21 cellular contexts compared by ENCODE assay signal in genomic region chr7:138713191-138713590, GRCh38. TPM values are rescaled to one million over a fixed set of nuclear protein-coding genes. Genes with fewer than 3 reads are reported as not detected.
"Had no signal": no experiment of that assay in that cellular context is flagged by ENCODE, and none has a peak within 500 bp of the region (broad histone marks: within the 10 kb centered on the region; RNA-seq: fewer than 3 reads in every experiment).

No MANE protein-coding gene starts in this region.

- H3K9me3 ChIP-seq: ascending aorta, body of pancreas, Peyer's patch had no signal

- H3K27ac ChIP-seq: ascending aorta, body of pancreas, Peyer's patch had no signal

- H3K9me3 Mint-ChIP-seq: activated T-cell treated with anti-CD3 and anti-CD28 coated beads, Interleukin-2, amount 50 U/mL, for 4 hours; T-helper 1 cell treated with Interleukin-12 subunit alpha and Interleukin-12 subunit beta and Interleukin-4 antibody, amounts not matched to agents 30 μg/mL and 1 μg/mL, for 36 hours had no signal

- DNase-seq: activated CD4-positive, alpha-beta T cell treated with anti-CD3 and anti-CD28 coated beads for 48 hours; activated CD8-positive, alpha-beta memory T cell treated with anti-CD3 and anti-CD28 coated beads for 24 hours; activated naive CD4-positive, alpha-beta T cell; activated T-cell treated with anti-CD3 and anti-CD28 coated beads, Interleukin-2, amount 50 U/mL, for 4 hours; amniotic stem cell; body of pancreas; central memory CD4-positive, alpha-beta T cell; Karpas-422; NCI-H1105 treated with DMSO at 0.1 percent for 48 hours; NCI-H1436 treated with DMSO at 0.1 percent for 48 hours; NCI-H187; NCI-H2081; NCI-H510A treated with DMSO at 0.1 percent for 48 hours; NCI-H69; Peyer's patch; SHP77 treated with DMSO at 0.1 percent for 48 hours had no signal

- H3K36me3 ChIP-seq: ascending aorta, Peyer's patch had no signal

- H3K4me3 Mint-ChIP-seq: activated T-cell treated with anti-CD3 and anti-CD28 coated beads, Interleukin-2, amount 50 U/mL, for 4 hours; T-helper 1 cell treated with Interleukin-12 subunit alpha and Interleukin-12 subunit beta and Interleukin-4 antibody, amounts not matched to agents 30 μg/mL and 1 μg/mL, for 36 hours had no signal

- H3K4me1 ChIP-seq: ascending aorta, body of pancreas, Peyer's patch had no signal

- H3K27me3 ChIP-seq: ascending aorta, body of pancreas, Peyer's patch had no signal

- H3K27ac Mint-ChIP-seq: T-helper 1 cell treated with Interleukin-12 subunit alpha and Interleukin-12 subunit beta and Interleukin-4 antibody, amounts not matched to agents 30 μg/mL and 1 μg/mL, for 36 hours had no signal

- H3K4me3 ChIP-seq: ascending aorta, body of pancreas, K562, Peyer's patch had no signal

- FAIRE-seq: bronchial epithelial cell, K562 had no signal

RNA-seq across cellular contexts. Expression of gene SVOPL, which starts 12.0 kb away (rescaled TPM):
- total RNA-seq: activated T-cell treated with anti-CD3 and anti-CD28 coated beads, Interleukin-2, amount 50 U/mL, for 4 hours; ascending aorta; body of pancreas; K562; SK-MEL-5 had no signal
